In the genomic region with DNA sequence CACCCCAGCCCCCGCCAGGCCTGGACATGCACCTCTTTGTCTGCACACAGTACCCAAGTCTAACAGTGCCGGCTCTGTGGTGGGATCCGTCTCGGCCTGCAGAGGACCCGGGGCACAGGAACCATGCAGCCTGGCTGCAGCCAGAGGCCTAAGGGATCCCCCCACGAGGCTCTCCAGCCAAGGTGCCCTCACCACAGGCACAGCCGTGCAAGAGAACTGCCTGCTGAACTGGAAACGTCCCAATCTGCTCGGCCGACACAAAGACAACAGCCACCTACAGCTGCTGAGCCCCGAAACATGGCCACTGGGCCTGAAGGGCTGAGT, we compare ENCODE assay signal across 20 cellular contexts.
DNase-seq lines count a peak whose midpoint lies in the region; ATAC-seq and TF ChIP-seq lines count a peak whose summit lies in the region.
"Had no signal": no experiment of that assay in that cellular context is flagged by ENCODE, and none has a peak within 500 bp of the region (broad histone marks: within the 10 kb centered on the region; RNA-seq: fewer than 3 reads in every experiment).

No MANE protein-coding gene starts in this region.

- no peak overlapping the region for H4K8ac ChIP-seq in H9 (replicated peaks; ENCODE audit: insufficient read length, low read depth, low read length)

- no peak overlapping the region for H2AFZ ChIP-seq in H9 (ENCODE audit: low read length)

- DNase-seq in H9 (no peak), medulla oblongata (ENCODE audit: extremely low spot score) (peak; percentile 63), substantia nigra (lab: John Stamatoyannopoulos, UW) (peak in 25 of 49 donors; percentile 29 to 77 (median 55)), activated gamma-delta T cell (lab: John Stamatoyannopoulos, UW) (no peak), activated gamma-delta T cell treated with Interleukin-2 at 50 U/mL for 16 hours (no peak)
- no peak for DNase-seq in stimulated activated CD4-positive, alpha-beta T cell treated with anti-CD3 and anti-CD28 coated beads, Interleukin-15, amount 100 ng/mL, for 24 hours
- DNase-seq in activated T-cell treated with anti-CD3 and anti-CD28 coated beads, Interleukin-2, amount 50 U/mL, for 72 hours, result no peak
- DNase-seq: ACHN; CD4-positive, alpha-beta memory T cell; DND-41; effector memory CD8-positive, alpha-beta T cell; NCI-H1048; NCI-H69; nephron progenitor cell; retina; stimulated activated CD4-positive, alpha-beta T cell treated with anti-CD3 and anti-CD28 coated beads, Interleukin-1b, Interleukin-23, amount 100 ng/mL, for 48 hours had no signal

- H2BK5ac ChIP-seq in H9 (ENCODE audit: insufficient read length, low read length), result no peak overlapping the region

- H3K27ac Mint-ChIP-seq in H9, result peak overlapping the region in 1 of 3 experiments; percentile 15; a peak in 2 of 7 replicates
- no peak overlapping the region for H3K27ac Mint-ChIP-seq in activated T-cell treated with anti-CD3 and anti-CD28 coated beads, Interleukin-2, amount 50 U/mL, for 72 hours
- H3K27ac Mint-ChIP-seq: activated naive CD8-positive, alpha-beta T cell; CD4-positive, alpha-beta memory T cell had no signal

- ATAC-seq in esophagus mucosa, result peak; percentile 25
- ATAC-seq in activated T-cell treated with anti-CD3 and anti-CD28 coated beads, Interleukin-2, amount 50 U/mL, for 72 hours (replicated peaks in 1 of 2), result no peak
- ATAC-seq: effector memory CD8-positive, alpha-beta T cell; K562 had no signal

- peaks cover 2% of the 10 kb centered on the region for H4K20me1 ChIP-seq in H9 (ENCODE audit: control insufficient read depth, insufficient read depth, insufficient read length)

- peaks cover 9% of the 10 kb centered on the region; the same call in 1 of the 2 replicates for H3K4me1 ChIP-seq in H9 (ENCODE audit: insufficient read depth, low read length)

- H3K27ac ChIP-seq in H9 (ENCODE audit: insufficient read length, low read depth, low read length) (no peak overlapping the region), substantia nigra (ENCODE audit: low read depth, low read length, poor library complexity, severe bottlenecking) (peak overlapping the region; percentile 95)
- H3K27ac ChIP-seq: cardiac muscle cell had no signal

- H3T11ph ChIP-seq in H9 (ENCODE audit: low read length), result no peak overlapping the region

- no peak for TF ChIP-seq CTCF in H9 (conservative IDR thresholded peaks at IDR 0.05)

- H3K4me2 ChIP-seq in H9 (ENCODE audit: insufficient read depth, insufficient read length, low read length), result no peak overlapping the region

- H2BK120ac ChIP-seq in H9 (ENCODE audit: low read depth, low read length, poor library complexity, severe bottlenecking), result no peak overlapping the region

- H3K4ac ChIP-seq in H9 (ENCODE audit: low read depth, low read length), result no peak overlapping the region

- H3K9me3 Mint-ChIP-seq in H9, result no peaks in the 10 kb centered on the region
- H3K9me3 Mint-ChIP-seq in activated T-cell treated with anti-CD3 and anti-CD28 coated beads, Interleukin-2, amount 50 U/mL, for 72 hours, result peaks cover 2 to 4% of the 10 kb centered on the region in 2 donors
- H3K9me3 Mint-ChIP-seq: CD4-positive, alpha-beta memory T cell; effector memory CD8-positive, alpha-beta T cell; nephron progenitor cell had no signal

- no peak overlapping the region for H2BK12ac ChIP-seq in H9 (ENCODE audit: insufficient read length, low read depth, low read length)

- peaks cover 56 to 57% of the 10 kb centered on the region in 2 experiments for H3K4me1 Mint-ChIP-seq in H9
- peaks cover 6% of the 10 kb centered on the region for H3K4me1 Mint-ChIP-seq in activated T-cell treated with anti-CD3 and anti-CD28 coated beads, Interleukin-2, amount 50 U/mL, for 72 hours (ENCODE audit: low read depth)
- H3K4me1 Mint-ChIP-seq: CD4-positive, alpha-beta memory T cell had no signal

- no peaks in the 10 kb centered on the region for H3K27me3 ChIP-seq in H9 (ENCODE audit: insufficient read depth, low read length)
- H3K27me3 ChIP-seq: cardiac muscle cell had no signal

- no peaks in the 10 kb centered on the region for H3K79me1 ChIP-seq in H9 (ENCODE audit: insufficient read depth, low read depth, low read length, poor library complexity, severe bottlenecking)

- H4K5ac ChIP-seq in H9 (ENCODE audit: insufficient read length, low read depth, low read length), result no peak overlapping the region

- WGBS in H9 (ENCODE audit: extremely low coverage, insufficient read length, low lambda C conversion rate), result no CpG with 5 or more reads among the region's 11 CpGs

- H3K27me3 Mint-ChIP-seq in H9 (ENCODE audit: low read depth), result no peaks in the 10 kb centered on the region
- peaks cover 6% of the 10 kb centered on the region for H3K27me3 Mint-ChIP-seq in activated T-cell treated with anti-CD3 and anti-CD28 coated beads, Interleukin-2, amount 50 U/mL, for 72 hours (ENCODE audit: low read depth)

- H3K79me2 ChIP-seq in H9 (ENCODE audit: insufficient read depth, low read length), result no peaks in the 10 kb centered on the region

- H3K14ac ChIP-seq in H9 (ENCODE audit: insufficient read depth, low read length), result peak overlapping the region; percentile 53; the same call in 1 of the 2 replicates

- no peaks in the 10 kb centered on the region for H3K23me2 ChIP-seq in H9 (ENCODE audit: insufficient read length, low read depth, low read length, poor library complexity, severe bottlenecking)

- H3K23ac ChIP-seq in H9 (ENCODE audit: insufficient read length, low read depth, low read length), result no peak overlapping the region

- H3K9me3 ChIP-seq in H9 (ENCODE audit: control insufficient read depth, low read depth, low read length), result no peaks in the 10 kb centered on the region

- no peak overlapping the region for H3K9ac ChIP-seq in H9 (ENCODE audit: extremely low read depth, insufficient read length, low read length)

- no peak overlapping the region for H2BK15ac ChIP-seq in H9 (ENCODE audit: low read depth, low read length)

- H3K56ac ChIP-seq in H9 (ENCODE audit: insufficient read length, low read depth, low read length), result no peak overlapping the region

- no peaks in the 10 kb centered on the region; a peak in 1 of 7 replicates for H3K36me3 Mint-ChIP-seq in H9 (ENCODE audit: insufficient read depth in 1 of 3, low read depth in 3 of 3)
- peaks cover 0 to 3% of the 10 kb centered on the region in 2 donors for H3K36me3 Mint-ChIP-seq in activated T-cell treated with anti-CD3 and anti-CD28 coated beads, Interleukin-2, amount 50 U/mL, for 72 hours (ENCODE audit: insufficient read depth in 2 of 2)
- H3K36me3 Mint-ChIP-seq: CD4-positive, alpha-beta memory T cell had no signal

- no peak overlapping the region for H3K4me3 Mint-ChIP-seq in H9
- no peak overlapping the region for H3K4me3 Mint-ChIP-seq in activated T-cell treated with anti-CD3 and anti-CD28 coated beads, Interleukin-2, amount 50 U/mL, for 72 hours
- H3K4me3 Mint-ChIP-seq: activated naive CD8-positive, alpha-beta T cell; CD4-positive, alpha-beta memory T cell; effector memory CD8-positive, alpha-beta T cell; nephron progenitor cell had no signal

- H3K18ac ChIP-seq in H9 (ENCODE audit: insufficient read length, low read depth, low read length), result no peak overlapping the region

- no peak overlapping the region for H2AK5ac ChIP-seq in H9 (ENCODE audit: insufficient read length, low read length)

- no peak overlapping the region for H2BK20ac ChIP-seq in H9 (ENCODE audit: low read depth, low read length, poor library complexity, severe bottlenecking)

- no peak overlapping the region for H4K91ac ChIP-seq in H9 (ENCODE audit: insufficient read length, low read depth, low read length)

Comparison
In these comparisons a context has a peak if more than half of its experiments do, and no peak if none do; other contexts are left out.
1. DNase-seq: peak in medulla oblongata (single experiment) and substantia nigra (25 of 49); none in H9 (single experiment), activated gamma-delta T cell (single experiment), activated gamma-delta T cell treated with Interleukin-2 at 50 U/mL for 16 hours (single experiment), stimulated activated CD4-positive, alpha-beta T cell treated with anti-CD3 and anti-CD28 coated beads, Interleukin-15, amount 100 ng/mL, for 24 hours (single experiment) and activated T-cell treated with anti-CD3 and anti-CD28 coated beads, Interleukin-2, amount 50 U/mL, for 72 hours (0 of 2).